10 cellular contexts compared by ENCODE assay signal in genomic region chr1:37255111-37255795, GRCh38.
DNase-seq lines count a peak whose midpoint lies in the region; ATAC-seq and TF ChIP-seq lines count a peak whose summit lies in the region.
"Had no signal": no experiment of that assay in that cellular context is flagged by ENCODE, and none has a peak within 500 bp of the region (broad histone marks: within the 10 kb centered on the region; RNA-seq: fewer than 3 reads in every experiment).

No MANE protein-coding gene starts in this region.

- intact Hi-C loops in heart right ventricle (cut with DNase I) (no loop called here), Right ventricle myocardium inferior (cut with DNase I) (no loop called here), thyroid gland (cut with DNase I) (no loop called here)

- DNase-seq in heart right ventricle (peak; percentile 11 to 24), Right ventricle myocardium inferior (ENCODE audit: missing footprints) (no peak), RKO (ENCODE audit: low spot score) (peak; percentile 43), glutamatergic neuron (peak; percentile 46), thyroid gland (peak; percentile 4 to 9), germinal center (ENCODE audit: low spot score) (no peak), AML-193 (lab: John Stamatoyannopoulos, UW) (no peak)
- DNase-seq: activated CD4-positive, CD25-positive, alpha-beta regulatory T cell; GF-D8 had no signal

- WGBS in heart right ventricle, 2 donors: 22 to 24% methylated on average over 24 of the region's 24 CpGs
- 28 to 30% methylated on average over 24 of the region's 24 CpGs for WGBS in thyroid gland, 2 donors

- H3K27ac ChIP-seq in heart right ventricle (no peak overlapping the region), thyroid gland (no peak overlapping the region)

- TF ChIP-seq POLR2A in thyroid gland (IDR thresholded peaks at IDR 0.05): no peak

- H3K9me3 ChIP-seq in heart right ventricle (no peaks in the 10 kb centered on the region), thyroid gland (no peaks in the 10 kb centered on the region)

- TF ChIP-seq CTCF in heart right ventricle (IDR thresholded peaks at IDR 0.05): no peak
- TF ChIP-seq CTCF in glutamatergic neuron (IDR thresholded peaks at IDR 0.05; ENCODE audit: partially characterized antibody, unreplicated experiment): no peak
- no peak for TF ChIP-seq CTCF in thyroid gland (IDR thresholded peaks at IDR 0.05)

- ATAC-seq in heart right ventricle (peak in 1 of 8 donors; percentile 45), Right ventricle myocardium inferior (no peak), GM19467 (IDR thresholded peaks at IDR 0.05; ENCODE audit: unreplicated experiment) (no peak)

- H3K27me3 Mint-ChIP-seq in glutamatergic neuron (ENCODE audit: unreplicated experiment): peaks cover 2% of the 10 kb centered on the region

- H3K27me3 ChIP-seq in heart right ventricle (peaks cover 0 to 69% (median 48%) of the 10 kb centered on the region in 7 donors), thyroid gland (no peaks in the 10 kb centered on the region)

- H3K9me3 Mint-ChIP-seq in glutamatergic neuron (ENCODE audit: unreplicated experiment): peaks cover 2% of the 10 kb centered on the region

- no peaks in the 10 kb centered on the region for H3K4me1 ChIP-seq in heart right ventricle
- H3K4me1 ChIP-seq in thyroid gland: no peaks in the 10 kb centered on the region

- H3K4me3 ChIP-seq in heart right ventricle (no peak overlapping the region), thyroid gland (replicated peaks in 1 of 3) (no peak overlapping the region)

- H3K4me3 Mint-ChIP-seq in glutamatergic neuron (ENCODE audit: unreplicated experiment): peak overlapping the region; percentile 72

- H3K36me3 ChIP-seq in heart right ventricle (no peaks in the 10 kb centered on the region), thyroid gland (no peaks in the 10 kb centered on the region)

- H3K4me1 Mint-ChIP-seq in glutamatergic neuron (ENCODE audit: low read depth, unreplicated experiment): peaks cover 32% of the 10 kb centered on the region

- peak overlapping the region; percentile 80 for H3K27ac Mint-ChIP-seq in glutamatergic neuron (ENCODE audit: unreplicated experiment)

- no peaks in the 10 kb centered on the region for H3K36me3 Mint-ChIP-seq in glutamatergic neuron (ENCODE audit: unreplicated experiment)

Comparison
In these comparisons a context has a peak if more than half of its experiments do, and no peak if none do; other contexts are left out.
1. DNase-seq: peak in heart right ventricle (2 of 2), RKO (single experiment), glutamatergic neuron (single experiment) and thyroid gland (2 of 2); none in Right ventricle myocardium inferior (single experiment), germinal center (single experiment) and AML-193 (0 of 2).